In genomic region chr12:96236221-96236822, GRCh38 we compare ENCODE assay signal across 9 cellular contexts. TPM values are rescaled to one million over a fixed set of nuclear protein-coding genes. Genes with fewer than 3 reads are reported as not detected.
DNase-seq lines count a peak whose midpoint lies in the region; ATAC-seq and TF ChIP-seq lines count a peak whose summit lies in the region.
"Had no signal": no experiment of that assay in that cellular context is flagged by ENCODE, and none has a peak within 500 bp of the region (broad histone marks: within the 10 kb centered on the region; RNA-seq: fewer than 3 reads in every experiment).

No MANE protein-coding gene starts in this region.

- intact Hi-C loops in IMR-90 (cut with micrococcal nuclease), result no loop called here

- TF ChIP-seq CTCF in IMR-90 (conservative IDR thresholded peaks at IDR 0.05; ENCODE audit: low read depth, low read length), result no peak

- ATAC-seq in IMR-90 (ENCODE audit: low read depth) (no peak), HG03457 (IDR thresholded peaks at IDR 0.05; ENCODE audit: unreplicated experiment) (no peak), GM19324 (IDR thresholded peaks at IDR 0.05; ENCODE audit: low FRiP score, unreplicated experiment) (no peak)

- peaks cover 61% of the 10 kb centered on the region for H3K36me3 Mint-ChIP-seq in activated T-cell treated with anti-CD3 and anti-CD28 coated beads, Interleukin-2, amount 50 U/mL, for 24 hours (ENCODE audit: low read depth)

- WGBS in IMR-90 (ENCODE audit: extremely low coverage in 2 of 2, insufficient read length in 1 of 2), 2 experiments, result 80% methylated on average over 1 of the region's 18 CpGs; no CpG with 5 or more reads in 1 of the 2 experiments

- in situ Hi-C loops in IMR-90 (cut with MboI; ENCODE audit: low sequenced_read_pairs), result no loop called here

- no peak overlapping the region for H3K27ac ChIP-seq in IMR-90 (ENCODE audit: insufficient read depth, low read length)
- peak overlapping the region in 17 of 21 experiments; percentile 19 to 89 (median 77) for H3K27ac ChIP-seq in skin epidermis

- H3K9ac ChIP-seq in IMR-90 (ENCODE audit: low read depth, low read length), result no peak overlapping the region

- no peaks in the 10 kb centered on the region for H3K9me3 ChIP-seq in IMR-90 (ENCODE audit: control insufficient read depth, insufficient read depth, low read length)

- POLR2A ChIA-PET in IMR-90 (lab: Charles Lee; ENCODE audit: unreplicated experiment), result no interaction called here

- H3K14ac ChIP-seq in IMR-90 (replicated peaks; ENCODE audit: low read depth, low read length), result peak overlapping the region; percentile 50

- peaks cover 44% of the 10 kb centered on the region for H3K4me1 ChIP-seq in IMR-90 (ENCODE audit: control insufficient read depth, insufficient read depth, low read length)

- no peak overlapping the region for H4K91ac ChIP-seq in IMR-90 (ENCODE audit: insufficient read depth, low read depth, low read length)

- peak overlapping the region; percentile 9 for H4K5ac ChIP-seq in IMR-90 (ENCODE audit: low read depth, low read length)

- no peaks in the 10 kb centered on the region for H3K9me3 Mint-ChIP-seq in activated T-cell treated with anti-CD3 and anti-CD28 coated beads, Interleukin-2, amount 50 U/mL, for 24 hours

- BruUV-seq in IMR-90 (replicated peaks; lab: Mats Ljungman, UMichigan), result no TSS peak

- H4K20me1 ChIP-seq in IMR-90 (ENCODE audit: insufficient read depth, low read length), result peaks cover 82% of the 10 kb centered on the region

- no peak overlapping the region for H2BK5ac ChIP-seq in IMR-90 (ENCODE audit: low read depth, low read length, poor library complexity, severe bottlenecking)

- H3K56ac ChIP-seq in IMR-90 (ENCODE audit: extremely low read depth, insufficient read depth, low read length), result no peak overlapping the region

- H3K23ac ChIP-seq in IMR-90 (ENCODE audit: low read depth, low read length), result peak overlapping the region; percentile 45; the same call in 1 of the 2 replicates

- peak overlapping the region; percentile 65 for H2AK9ac ChIP-seq in IMR-90 (replicated peaks; ENCODE audit: low read depth, low read length, poor library complexity)

- peak; percentile 51 for DNase-seq in IMR-90
- DNase-seq in activated T-cell treated with anti-CD3 and anti-CD28 coated beads, Interleukin-2, amount 50 U/mL, for 24 hours, result no peak
- DNase-seq in fibroblast of the conjunctiva (ENCODE audit: low read depth), result peak; percentile 71
- DNase-seq in DMS153 (lab: John Stamatoyannopoulos, UW), result no peak
- no peak for DNase-seq in DMS79 treated with DMSO at 0.1 percent for 48 hours (lab: John Stamatoyannopoulos, UW)
- DNase-seq: NCI-H2107 had no signal

- H3K27me3 ChIP-seq in IMR-90 (ENCODE audit: control insufficient read depth, insufficient read depth, low read length), result no peaks in the 10 kb centered on the region

- peak overlapping the region in 1 of 2 experiments; percentile 63; a peak in 1 of 4 replicates for H4K8ac ChIP-seq in IMR-90 (ENCODE audit: low read depth in 2 of 2, low read length in 2 of 2)

- peak overlapping the region; percentile 88 for H3K27ac Mint-ChIP-seq in activated T-cell treated with anti-CD3 and anti-CD28 coated beads, Interleukin-2, amount 50 U/mL, for 24 hours

- H3K79me1 ChIP-seq in IMR-90 (ENCODE audit: low read depth in 1 of 2, low read length in 2 of 2), result peaks cover 49 to 93% of the 10 kb centered on the region in 2 experiments

- no peak overlapping the region for H2BK15ac ChIP-seq in IMR-90 (ENCODE audit: low read depth, low read length)

- no peaks in the 10 kb centered on the region for H3K27me3 Mint-ChIP-seq in activated T-cell treated with anti-CD3 and anti-CD28 coated beads, Interleukin-2, amount 50 U/mL, for 24 hours

- no peak overlapping the region for H3K18ac ChIP-seq in IMR-90 (ENCODE audit: low read depth, low read length)

- H3K36me3 ChIP-seq in IMR-90 (ENCODE audit: control insufficient read depth, insufficient read depth, low read length), result peaks cover 5% of the 10 kb centered on the region

- H3K4ac ChIP-seq in IMR-90 (ENCODE audit: low read depth, low read length), result peak overlapping the region; percentile 55

- H3K4me1 Mint-ChIP-seq in activated T-cell treated with anti-CD3 and anti-CD28 coated beads, Interleukin-2, amount 50 U/mL, for 24 hours (ENCODE audit: low read depth), result peaks cover 74% of the 10 kb centered on the region

- H3K9me1 ChIP-seq in IMR-90 (ENCODE audit: insufficient read depth, low read length), result peaks cover 47% of the 10 kb centered on the region

- no peak overlapping the region for H3K4me2 ChIP-seq in IMR-90 (ENCODE audit: low read depth, low read length)

- no peak overlapping the region for H3K4me3 ChIP-seq in IMR-90 (ENCODE audit: insufficient read depth, low read depth, low read length)
- no peak overlapping the region for H3K4me3 ChIP-seq in skin epidermis

- no peak for TF ChIP-seq POLR2A in IMR-90 (IDR thresholded peaks at IDR 0.05; ENCODE audit: low read depth, low read length)

- H2AFZ ChIP-seq in IMR-90 (replicated peaks; ENCODE audit: low read length, poor library complexity), result no peak overlapping the region

- no peak for TF ChIP-seq RAD21 in IMR-90 (IDR thresholded peaks at IDR 0.05; ENCODE audit: low read length)

- no peak overlapping the region; the same call in 1 of the 2 replicates for H2BK120ac ChIP-seq in IMR-90 (ENCODE audit: low read depth, low read length)

- CTCF ChIA-PET in IMR-90 (lab: Yijun Ruan, JAX), result no interaction called here

- H2AK5ac ChIP-seq in IMR-90 (ENCODE audit: low read depth, low read length), result peak overlapping the region; percentile 27; the same call in 1 of the 2 replicates

- H2BK20ac ChIP-seq in IMR-90 (ENCODE audit: low read depth, low read length), result peak overlapping the region; percentile 11; the same call in 1 of the 2 replicates

- dilution Hi-C loops in IMR-90 (cut with HindIII; ENCODE audit: low sequenced_read_pairs, unreplicated experiment), result no loop called here

- H3K4me3 Mint-ChIP-seq in activated T-cell treated with anti-CD3 and anti-CD28 coated beads, Interleukin-2, amount 50 U/mL, for 24 hours, result peak overlapping the region; percentile 0

TF ChIP-seq in IMR-90, 13 proteins besides CTCF, POLR2A, EP300 and RAD21:
- TF ChIP-seq SMC3 (IDR thresholded peaks at IDR 0.05; ENCODE audit: low read depth, low read length) (no peak), NFE2L2 (IDR thresholded peaks at IDR 0.05; ENCODE audit: low read depth, low read length) (no peak), MAFK (IDR thresholded peaks at IDR 0.05; ENCODE audit: low read depth, low read length) (no peak), ELK1 (IDR thresholded peaks at IDR 0.05; ENCODE audit: borderline replicate concordance, low read depth, low read length) (no peak), MXI1 (IDR thresholded peaks at IDR 0.05; ENCODE audit: borderline replicate concordance, low read depth, low read length) (no peak), CHD1 (IDR thresholded peaks at IDR 0.05; ENCODE audit: low read depth, low read length) (no peak), RCOR1 (IDR thresholded peaks at IDR 0.05; ENCODE audit: insufficient replicate concordance, low read length) (no peak), BHLHE40 (IDR thresholded peaks at IDR 0.05; ENCODE audit: low read depth, low read length) (no peak), FOS (IDR thresholded peaks at IDR 0.05; ENCODE audit: low read depth, low read length) (no peak), USF2 (IDR thresholded peaks at IDR 0.05; ENCODE audit: low read depth, low read length) (no peak), RFX5 (IDR thresholded peaks at IDR 0.05; ENCODE audit: low read depth, low read length) (no peak), CEBPB (IDR thresholded peaks at IDR 0.05; ENCODE audit: low read depth, low read length) (no peak), MAZ (IDR thresholded peaks at IDR 0.05; ENCODE audit: borderline replicate concordance, low read depth, low read length) (no peak)

RNA-seq across cellular contexts. Expression of gene ELK3, which starts 42.1 kb away (rescaled TPM):
- 14.5 and 20.0 TPM in 2 replicates for total RNA-seq in IMR-90 (2012; rRNA removed)
- polyA plus RNA-seq in IMR-90 (2012; rRNA removed), result 27.5 and 35.7 TPM in 2 replicates
- polyA plus RNA-seq in IMR-90 (2012; cell fraction: cytosol; rRNA removed), result 10.7 and 23.4 TPM in 2 replicates
- 9.2 and 14.8 TPM in 2 replicates for polyA plus RNA-seq in IMR-90 (2012; cell fraction: nucleus; rRNA removed; ENCODE audit: low replicate concordance)

Comparison
In these comparisons a context has a peak if more than half of its experiments do, and no peak if none do; other contexts are left out.
1. DNase-seq: peak in IMR-90 (single experiment) and fibroblast of the conjunctiva (single experiment); none in activated T-cell treated with anti-CD3 and anti-CD28 coated beads, Interleukin-2, amount 50 U/mL, for 24 hours (single experiment), DMS153 (single experiment) and DMS79 treated with DMSO at 0.1 percent for 48 hours (single experiment).